In genomic region chr6:155100087-155100486, GRCh38 we compare ENCODE assay signal across 12 cellular contexts.
DNase-seq lines count a peak whose midpoint lies in the region; ATAC-seq and TF ChIP-seq lines count a peak whose summit lies in the region.
"Had no signal": no experiment of that assay in that cellular context is flagged by ENCODE, and none has a peak within 500 bp of the region (broad histone marks: within the 10 kb centered on the region; RNA-seq: fewer than 3 reads in every experiment).

No MANE protein-coding gene starts in this region.

- H3K36me3 Mint-ChIP-seq in activated CD4-positive, alpha-beta memory T cell treated with anti-CD3 and anti-CD28 coated beads for 36 hours, result peaks cover 4% of the 10 kb centered on the region

- DNase-seq in ACHN, result peak; percentile 33
- DNase-seq in LNCaP clone FGC (ENCODE audit: low read depth), result peak; percentile 6
- no peak for DNase-seq in Panc1 (ENCODE audit: low read depth, low spot score)
- peak; percentile 56 for DNase-seq in left cardiac atrium
- DNase-seq in Karpas-422, result no peak
- DNase-seq in NCI-H226, result no peak
- DNase-seq in activated CD4-positive, alpha-beta memory T cell treated with anti-CD3 and anti-CD28 coated beads for 36 hours, result no peak
- DNase-seq in stimulated activated naive CD4-positive, alpha-beta T cell treated with Interleukin-2 at 50 U/mL for 16 hours (lab: John Stamatoyannopoulos, UW), result no peak
- DNase-seq: activated B cell treated with CpG ODN at 0.5 μM for 24 hours, occipital lobe had no signal

- H3K9me3 ChIP-seq in Panc1 (ENCODE audit: control insufficient read depth, insufficient read depth, low read depth, low read length) (no peaks in the 10 kb centered on the region), Karpas-422 (ENCODE audit: low read length) (no peaks in the 10 kb centered on the region)

- no peaks in the 10 kb centered on the region for H3K36me3 ChIP-seq in Panc1 (ENCODE audit: control insufficient read depth, insufficient read depth, low read length)
- H3K36me3 ChIP-seq in Karpas-422 (ENCODE audit: insufficient read depth, low read length), result no peaks in the 10 kb centered on the region
- H3K36me3 ChIP-seq: BLaER1 treated with 17β-estradiol and CSF1 and Interleukin-3, amounts not matched to agents 10 nM and 100 nM had no signal

- H3K4me3 ChIP-seq in LNCaP clone FGC (ENCODE audit: low read depth, low read length) (no peak overlapping the region), Panc1 (ENCODE audit: low read depth in 2 of 2, low read length in 2 of 2) (no peak overlapping the region), Karpas-422 (ENCODE audit: low read length) (no peak overlapping the region)
- H3K4me3 ChIP-seq: BLaER1 treated with 17β-estradiol and CSF1 and Interleukin-3, amounts not matched to agents 10 nM and 100 nM had no signal

- no peak overlapping the region for H3K27ac Mint-ChIP-seq in activated CD4-positive, alpha-beta memory T cell treated with anti-CD3 and anti-CD28 coated beads for 36 hours
- H3K27ac Mint-ChIP-seq: activated B cell treated with CpG ODN at 0.5 μM for 24 hours had no signal

- no peak overlapping the region for H3K27ac ChIP-seq in Panc1 (ENCODE audit: low read length)
- H3K27ac ChIP-seq in Karpas-422 (ENCODE audit: low read length), result no peak overlapping the region
- H3K27ac ChIP-seq: BLaER1 treated with 17β-estradiol and CSF1 and Interleukin-3, amounts not matched to agents 10 nM and 100 nM had no signal

- H3K27me3 Mint-ChIP-seq in activated CD4-positive, alpha-beta memory T cell treated with anti-CD3 and anti-CD28 coated beads for 36 hours, result no peaks in the 10 kb centered on the region
- H3K27me3 Mint-ChIP-seq: activated B cell treated with CpG ODN at 0.5 μM for 24 hours had no signal

- TF ChIP-seq CTCF in LNCaP clone FGC (IDR thresholded peaks at IDR 0.05; ENCODE audit: control insufficient read depth, extremely low read depth, insufficient read depth) (no peak), Panc1 (IDR thresholded peaks at IDR 0.05) (no peak)

- no peaks in the 10 kb centered on the region for H3K9me2 ChIP-seq in Karpas-422 (replicated peaks; ENCODE audit: insufficient read depth, low read length)

- no peak overlapping the region for H2AFZ ChIP-seq in Karpas-422 (ENCODE audit: low read length)

- no peak overlapping the region for H3K4me2 ChIP-seq in Karpas-422 (ENCODE audit: low read depth, low read length, poor library complexity, severe bottlenecking)
- H3K4me2 ChIP-seq: BLaER1 treated with 17β-estradiol and CSF1 and Interleukin-3, amounts not matched to agents 10 nM and 100 nM had no signal

- no peak overlapping the region for H3K4me3 Mint-ChIP-seq in activated CD4-positive, alpha-beta memory T cell treated with anti-CD3 and anti-CD28 coated beads for 36 hours
- H3K4me3 Mint-ChIP-seq: activated B cell treated with CpG ODN at 0.5 μM for 24 hours had no signal

- H3K27me3 ChIP-seq in Panc1 (ENCODE audit: control insufficient read depth, insufficient read depth, low read length) (no peaks in the 10 kb centered on the region), Karpas-422 (ENCODE audit: low read length) (no peaks in the 10 kb centered on the region)
- H3K27me3 ChIP-seq: BLaER1 treated with 17β-estradiol and CSF1 and Interleukin-3, amounts not matched to agents 10 nM and 100 nM had no signal

- ATAC-seq in Panc1 (peak; percentile 48; the same call in 1 of the 2 replicates), left cardiac atrium (peak in 1 of 2 donors; percentile 68)
- ATAC-seq: left lobe of liver had no signal

- in situ Hi-C loops in ACHN (cut with HindIII; ENCODE audit: low pct_ligation_motif_present, low pct_unique_long_range_greater_than_20kb, low sequenced_read_pairs) (no loop called here), Panc1 (cut with HindIII; ENCODE audit: low pct_unique_long_range_greater_than_20kb, low sequenced_read_pairs) (no loop called here)

- H3K9me3 Mint-ChIP-seq in activated CD4-positive, alpha-beta memory T cell treated with anti-CD3 and anti-CD28 coated beads for 36 hours, result peaks cover 8% of the 10 kb centered on the region

- intact Hi-C loops in Panc1 (cut with micrococcal nuclease; ENCODE audit: unreplicated experiment) (no loop called here), left cardiac atrium (cut with DNase I) (no loop called here)
- intact Hi-C loops in activated CD4-positive, alpha-beta memory T cell treated with anti-CD3 and anti-CD28 coated beads for 36 hours (cut with micrococcal nuclease), result no loop called here

- H3K4me1 ChIP-seq in Panc1 (ENCODE audit: control insufficient read depth, insufficient read depth, low read length) (no peaks in the 10 kb centered on the region; the same call in 1 of the 2 replicates), Karpas-422 (ENCODE audit: low read length) (no peaks in the 10 kb centered on the region)

- no peak overlapping the region for H3K9ac ChIP-seq in Karpas-422 (ENCODE audit: low read length)
- H3K9ac ChIP-seq: BLaER1 treated with 17β-estradiol and CSF1 and Interleukin-3, amounts not matched to agents 10 nM and 100 nM had no signal

- POLR2A ChIA-PET in Panc1 (lab: Charles Lee), result no interaction called here
- POLR2A ChIA-PET in activated CD4-positive, alpha-beta memory T cell treated with anti-CD3 and anti-CD28 coated beads for 36 hours (lab: Charles Lee), result no interaction called here

- no peaks in the 10 kb centered on the region for H3K79me2 ChIP-seq in Karpas-422 (ENCODE audit: low read length)

- BruUV-seq in Panc1 (replicated peaks; lab: Mats Ljungman, UMichigan), result no TSS peak

- CTCF ChIA-PET in Panc1 (lab: Charles Lee), result no interaction called here
- CTCF ChIA-PET in activated CD4-positive, alpha-beta memory T cell treated with anti-CD3 and anti-CD28 coated beads for 36 hours (lab: Charles Lee), result no interaction called here

- peaks cover 6% of the 10 kb centered on the region for H3K4me1 Mint-ChIP-seq in activated CD4-positive, alpha-beta memory T cell treated with anti-CD3 and anti-CD28 coated beads for 36 hours (ENCODE audit: low read depth)
- H3K4me1 Mint-ChIP-seq: activated B cell treated with CpG ODN at 0.5 μM for 24 hours had no signal

- no peaks in the 10 kb centered on the region for H4K20me1 ChIP-seq in Karpas-422 (ENCODE audit: insufficient read depth, low read depth, low read length)
- H4K20me1 ChIP-seq: BLaER1 treated with 17β-estradiol and CSF1 and Interleukin-3, amounts not matched to agents 10 nM and 100 nM had no signal

Comparison
In these comparisons a context has a peak if more than half of its experiments do, and no peak if none do; other contexts are left out.
1. DNase-seq: peak in ACHN (single experiment), LNCaP clone FGC (single experiment) and left cardiac atrium (single experiment); none in Panc1 (single experiment), Karpas-422 (single experiment), NCI-H226 (single experiment), activated CD4-positive, alpha-beta memory T cell treated with anti-CD3 and anti-CD28 coated beads for 36 hours (single experiment) and stimulated activated naive CD4-positive, alpha-beta T cell treated with Interleukin-2 at 50 U/mL for 16 hours (single experiment).